ENCODE assay signal across 17 cellular contexts in the genomic region with DNA sequence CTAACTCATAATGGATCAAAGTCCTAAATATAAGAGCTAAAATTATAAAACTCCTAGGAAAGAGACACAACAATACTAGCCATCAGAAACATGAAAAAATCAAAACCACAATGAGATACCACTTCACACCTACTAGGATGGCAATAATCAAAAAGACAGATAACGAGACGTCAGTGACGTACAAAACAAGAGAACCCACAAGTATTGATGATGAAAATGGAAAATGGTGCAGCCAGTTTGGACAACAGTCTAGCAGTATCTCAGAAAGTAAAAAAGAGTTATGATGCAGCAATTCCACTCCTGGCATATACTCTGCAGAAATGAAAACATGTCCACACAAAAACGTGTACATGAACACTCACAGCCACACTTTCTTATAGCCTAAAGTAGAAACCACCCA.
DNase-seq lines count a peak whose midpoint lies in the region; ATAC-seq and TF ChIP-seq lines count a peak whose summit lies in the region.
"Had no signal": no experiment of that assay in that cellular context is flagged by ENCODE, and none has a peak within 500 bp of the region (broad histone marks: within the 10 kb centered on the region; RNA-seq: fewer than 3 reads in every experiment).

No MANE protein-coding gene starts in this region.

- H3K36me3 ChIP-seq in SK-N-SH (replicated peaks in 1 of 2; ENCODE audit: control insufficient read depth in 1 of 2, insufficient read depth in 2 of 2, low read length in 1 of 2) = peaks cover 0 to 9% of the 10 kb centered on the region in 2 experiments
- H3K36me3 ChIP-seq: BLaER1 had no signal

- peaks cover 7 to 14% of the 10 kb centered on the region in 2 experiments; a peak in 3 of 4 replicates for H3K4me1 ChIP-seq in SK-N-SH (ENCODE audit: control insufficient read depth in 1 of 2, insufficient read depth in 2 of 2, low read depth in 1 of 2, low read length in 1 of 2)

- no peak overlapping the region for H3K27ac ChIP-seq in SK-N-SH (ENCODE audit: low read depth in 2 of 2, low read length in 1 of 2)
- H3K27ac ChIP-seq: 22Rv1, BLaER1, GM23248 had no signal

- WGBS in SK-N-SH (ENCODE audit: low lambda C conversion rate) = 97% methylated on average over 4 of the region's 4 CpGs

- POLR2A ChIA-PET in SK-N-SH (lab: Yijun Ruan, JAX) = no interaction called here

- no peaks in the 10 kb centered on the region for H3K9me3 ChIP-seq in SK-N-SH
- H3K9me3 ChIP-seq: BLaER1 had no signal

- H3K9me2 ChIP-seq in SK-N-SH = no peaks in the 10 kb centered on the region

- TF ChIP-seq CTCF in SK-N-SH (IDR thresholded peaks at IDR 0.05) = no peak
- TF ChIP-seq CTCF in foreskin fibroblast (IDR thresholded peaks at IDR 0.05; ENCODE audit: low read depth, low read length) = no peak

- DNase-seq in SK-N-SH (no peak), DMS53 treated with DMSO at 0.1 percent for 48 hours (lab: John Stamatoyannopoulos, UW; ENCODE audit: unreplicated experiment) (no peak), NCI-H446 (lab: John Stamatoyannopoulos, UW) (no peak), foreskin fibroblast (no peak)
- no peak for DNase-seq in activated naive CD8-positive, alpha-beta T cell treated with anti-CD3 and anti-CD28 coated beads, Interleukin-2, amount 50 U/mL, for 24 hours
- no peak for DNase-seq in activated naive CD8-positive, alpha-beta T cell treated with anti-CD3 and anti-CD28 coated beads for 36 hours
- DNase-seq in central memory CD8-positive, alpha-beta T cell (ENCODE audit: low spot score in 2 of 2) = no peak
- DNase-seq: AML-193, DMS 273 treated with DMSO at 0.1 percent for 48 hours, DMS79, GM23248, IMR-90 had no signal

- TF ChIP-seq RAD21 in SK-N-SH (IDR thresholded peaks at IDR 0.05; ENCODE audit: low read length) = no peak

- H3K9ac ChIP-seq in SK-N-SH = no peak overlapping the region
- H3K9ac ChIP-seq: BLaER1, GM23248 had no signal

- TF ChIP-seq EP300 in SK-N-SH (IDR thresholded peaks at IDR 0.05; ENCODE audit: borderline replicate concordance in 1 of 2, low read depth in 1 of 2, low read length in 1 of 2) = no peak

- peaks cover 9% of the 10 kb centered on the region for H3F3A ChIP-seq in SK-N-SH (replicated peaks; ENCODE audit: insufficient read depth)

- no peak overlapping the region for H3K4me3 Mint-ChIP-seq in activated naive CD8-positive, alpha-beta T cell treated with anti-CD3 and anti-CD28 coated beads, Interleukin-2, amount 50 U/mL, for 24 hours
- H3K4me3 Mint-ChIP-seq in activated naive CD8-positive, alpha-beta T cell treated with anti-CD3 and anti-CD28 coated beads for 36 hours = no peak overlapping the region
- H3K4me3 Mint-ChIP-seq in central memory CD8-positive, alpha-beta T cell = peak overlapping the region; percentile 19

- CTCF ChIA-PET in SK-N-SH (lab: Yijun Ruan, JAX) = interaction anchor here (1.4 kb wide), 1 partner anchor 10 kb away, joined by 3 read pairs; no protein-coding TSS in a partner anchor

- peaks cover 2% of the 10 kb centered on the region for H3K36me3 Mint-ChIP-seq in activated naive CD8-positive, alpha-beta T cell treated with anti-CD3 and anti-CD28 coated beads, Interleukin-2, amount 50 U/mL, for 24 hours (ENCODE audit: low read depth)
- peaks cover 25% of the 10 kb centered on the region for H3K36me3 Mint-ChIP-seq in activated naive CD8-positive, alpha-beta T cell treated with anti-CD3 and anti-CD28 coated beads for 36 hours
- no peaks in the 10 kb centered on the region for H3K36me3 Mint-ChIP-seq in central memory CD8-positive, alpha-beta T cell (ENCODE audit: insufficient read depth)

- no peaks in the 10 kb centered on the region for H3K27me3 Mint-ChIP-seq in activated naive CD8-positive, alpha-beta T cell treated with anti-CD3 and anti-CD28 coated beads, Interleukin-2, amount 50 U/mL, for 24 hours
- H3K27me3 Mint-ChIP-seq in activated naive CD8-positive, alpha-beta T cell treated with anti-CD3 and anti-CD28 coated beads for 36 hours = no peaks in the 10 kb centered on the region
- no peaks in the 10 kb centered on the region for H3K27me3 Mint-ChIP-seq in central memory CD8-positive, alpha-beta T cell

- no peak overlapping the region for H2AFZ ChIP-seq in SK-N-SH (ENCODE audit: low read depth)
- H2AFZ ChIP-seq: GM23248 had no signal

- ATAC-seq in SK-N-SH treated with all-trans-retinoic acid at 6 μM for 48 hours = no peak
- peak; percentile 30 for ATAC-seq in activated naive CD8-positive, alpha-beta T cell treated with anti-CD3 and anti-CD28 coated beads, Interleukin-2, amount 50 U/mL, for 24 hours
- ATAC-seq in central memory CD8-positive, alpha-beta T cell (replicated peaks; ENCODE audit: extremely low read depth, poor library complexity, severe bottlenecking) = no peak
- ATAC-seq: GM12878, HCT116 had no signal

- H3K9me3 Mint-ChIP-seq in activated naive CD8-positive, alpha-beta T cell treated with anti-CD3 and anti-CD28 coated beads, Interleukin-2, amount 50 U/mL, for 24 hours = no peaks in the 10 kb centered on the region
- peaks cover 8% of the 10 kb centered on the region for H3K9me3 Mint-ChIP-seq in activated naive CD8-positive, alpha-beta T cell treated with anti-CD3 and anti-CD28 coated beads for 36 hours
- no peaks in the 10 kb centered on the region for H3K9me3 Mint-ChIP-seq in central memory CD8-positive, alpha-beta T cell

- H3K4me1 Mint-ChIP-seq in activated naive CD8-positive, alpha-beta T cell treated with anti-CD3 and anti-CD28 coated beads, Interleukin-2, amount 50 U/mL, for 24 hours = peaks cover 44% of the 10 kb centered on the region
- peaks cover 48% of the 10 kb centered on the region for H3K4me1 Mint-ChIP-seq in activated naive CD8-positive, alpha-beta T cell treated with anti-CD3 and anti-CD28 coated beads for 36 hours
- H3K4me1 Mint-ChIP-seq in central memory CD8-positive, alpha-beta T cell = peaks cover 88% of the 10 kb centered on the region

- H3K4me2 ChIP-seq in SK-N-SH = no peak overlapping the region
- H3K4me2 ChIP-seq: BLaER1 had no signal

- H3K27ac Mint-ChIP-seq in activated naive CD8-positive, alpha-beta T cell treated with anti-CD3 and anti-CD28 coated beads, Interleukin-2, amount 50 U/mL, for 24 hours = peak overlapping the region; percentile 10
- H3K27ac Mint-ChIP-seq in activated naive CD8-positive, alpha-beta T cell treated with anti-CD3 and anti-CD28 coated beads for 36 hours = no peak overlapping the region
- H3K27ac Mint-ChIP-seq in central memory CD8-positive, alpha-beta T cell (ENCODE audit: low read depth) = no peak overlapping the region

- no peaks in the 10 kb centered on the region for H3K27me3 ChIP-seq in SK-N-SH (ENCODE audit: insufficient read depth)
- H3K27me3 ChIP-seq: BLaER1 had no signal

- H4K20me1 ChIP-seq in SK-N-SH (ENCODE audit: insufficient read depth) = peaks cover 85% of the 10 kb centered on the region

- peaks cover 98% of the 10 kb centered on the region for H3K79me2 ChIP-seq in SK-N-SH (ENCODE audit: insufficient read depth)

- H3K4me3 ChIP-seq in SK-N-SH (ENCODE audit: low read depth in 2 of 2, low read length in 1 of 2) (no peak overlapping the region), foreskin fibroblast (ENCODE audit: low read depth in 1 of 2, low read length in 2 of 2) (no peak overlapping the region)
- H3K4me3 ChIP-seq: BLaER1, GM12878, GM23248 had no signal

TF ChIP-seq in SK-N-SH treated with all-trans-retinoic acid at 6 μM for 48 hours, 23 proteins besides CTCF, POLR2A, EP300 and RAD21 (continues in another document):
- TF ChIP-seq ZNF8 (CRISPR knock-in tag; IDR thresholded peaks at IDR 0.05) (0 out of 2 replicates have a peak, but pooled peaks have one; percentile 20), ZNF70 (CRISPR knock-in tag; IDR thresholded peaks at IDR 0.05) (no peak)
- TF ChIP-seq, protein P1, sequence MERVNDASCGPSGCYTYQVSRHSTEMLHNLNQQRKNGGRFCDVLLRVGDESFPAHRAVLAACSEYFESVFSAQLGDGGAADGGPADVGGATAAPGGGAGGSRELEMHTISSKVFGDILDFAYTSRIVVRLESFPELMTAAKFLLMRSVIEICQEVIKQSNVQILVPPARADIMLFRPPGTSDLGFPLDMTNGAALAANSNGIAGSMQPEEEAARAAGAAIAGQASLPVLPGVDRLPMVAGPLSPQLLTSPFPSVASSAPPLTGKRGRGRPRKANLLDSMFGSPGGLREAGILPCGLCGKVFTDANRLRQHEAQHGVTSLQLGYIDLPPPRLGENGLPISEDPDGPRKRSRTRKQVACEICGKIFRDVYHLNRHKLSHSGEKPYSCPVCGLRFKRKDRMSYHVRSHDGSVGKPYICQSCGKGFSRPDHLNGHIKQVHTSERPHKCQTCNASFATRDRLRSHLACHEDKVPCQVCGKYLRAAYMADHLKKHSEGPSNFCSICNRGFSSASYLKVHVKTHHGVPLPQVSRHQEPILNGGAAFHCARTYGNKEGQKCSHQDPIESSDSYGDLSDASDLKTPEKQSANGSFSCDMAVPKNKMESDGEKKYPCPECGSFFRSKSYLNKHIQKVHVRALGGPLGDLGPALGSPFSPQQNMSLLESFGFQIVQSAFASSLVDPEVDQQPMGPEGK (CRISPR knock-in tag; IDR thresholded peaks at IDR 0.05; ENCODE audit: borderline replicate concordance) = no peak

TF ChIP-seq in SK-N-SH, 30 proteins besides CTCF, POLR2A, EP300 and RAD21 (continues in another document):
- TF ChIP-seq RXRA (IDR thresholded peaks at IDR 0.05; ENCODE audit: borderline replicate concordance, low read depth) = no peak
- TF ChIP-seq MEF2A (IDR thresholded peaks at IDR 0.05; ENCODE audit: borderline replicate concordance, low read depth) = no peak
- TF ChIP-seq, protein P2, sequence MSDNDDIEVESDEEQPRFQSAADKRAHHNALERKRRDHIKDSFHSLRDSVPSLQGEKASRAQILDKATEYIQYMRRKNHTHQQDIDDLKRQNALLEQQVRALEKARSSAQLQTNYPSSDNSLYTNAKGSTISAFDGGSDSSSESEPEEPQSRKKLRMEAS (IDR thresholded peaks at IDR 0.05; ENCODE audit: low read depth) = no peak
- TF ChIP-seq ELF1 (IDR thresholded peaks at IDR 0.05) = no peak
- TF ChIP-seq NRF1 (IDR thresholded peaks at IDR 0.05; ENCODE audit: low read depth, low read length) = no peak
- TF ChIP-seq TCF12 (IDR thresholded peaks at IDR 0.05) = no peak
- TF ChIP-seq, protein P3, sequence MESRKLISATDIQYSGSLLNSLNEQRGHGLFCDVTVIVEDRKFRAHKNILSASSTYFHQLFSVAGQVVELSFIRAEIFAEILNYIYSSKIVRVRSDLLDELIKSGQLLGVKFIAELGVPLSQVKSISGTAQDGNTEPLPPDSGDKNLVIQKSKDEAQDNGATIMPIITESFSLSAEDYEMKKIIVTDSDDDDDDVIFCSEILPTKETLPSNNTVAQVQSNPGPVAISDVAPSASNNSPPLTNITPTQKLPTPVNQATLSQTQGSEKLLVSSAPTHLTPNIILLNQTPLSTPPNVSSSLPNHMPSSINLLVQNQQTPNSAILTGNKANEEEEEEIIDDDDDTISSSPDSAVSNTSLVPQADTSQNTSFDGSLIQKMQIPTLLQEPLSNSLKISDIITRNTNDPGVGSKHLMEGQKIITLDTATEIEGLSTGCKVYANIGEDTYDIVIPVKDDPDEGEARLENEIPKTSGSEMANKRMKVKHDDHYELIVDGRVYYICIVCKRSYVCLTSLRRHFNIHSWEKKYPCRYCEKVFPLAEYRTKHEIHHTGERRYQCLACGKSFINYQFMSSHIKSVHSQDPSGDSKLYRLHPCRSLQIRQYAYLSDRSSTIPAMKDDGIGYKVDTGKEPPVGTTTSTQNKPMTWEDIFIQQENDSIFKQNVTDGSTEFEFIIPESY (IDR thresholded peaks at IDR 0.05; ENCODE audit: borderline replicate concordance, low read depth) = no peak
